In genomic region chr1:27886353-27886679, GRCh38 we compare ENCODE assay signal across 11 cellular contexts. TPM values are rescaled to one million over a fixed set of nuclear protein-coding genes. Genes with fewer than 3 reads are reported as not detected.
A peak's percentile ranks its signal among the peaks of the same experiment; 100 is the strongest.
DNase-seq lines count a peak whose midpoint lies in the region; ATAC-seq and TF ChIP-seq lines count a peak whose summit lies in the region.
"Had no signal": no experiment of that assay in that cellular context is flagged by ENCODE, and none has a peak within 500 bp of the region (broad histone marks: within the 10 kb centered on the region; RNA-seq: fewer than 3 reads in every experiment).

No MANE protein-coding gene starts in this region.

- H3K4me1 ChIP-seq in lower lobe of right lung (peaks cover 61% of the 10 kb centered on the region), suprapubic skin (peaks cover 4% of the 10 kb centered on the region)

- peak overlapping the region; percentile 6 for H3K4me3 ChIP-seq in lower lobe of right lung
- H3K4me3 ChIP-seq in suprapubic skin, result no peak overlapping the region

- H3K27me3 Mint-ChIP-seq in stimulated activated naive CD8-positive, alpha-beta T cell treated with anti-CD3 and anti-CD28 coated beads, Interleukin-15, Interleukin-2, amounts not matched to agents 100 ng/mL and 50 ng/mL, for 24 hours, result no peaks in the 10 kb centered on the region
- no peaks in the 10 kb centered on the region for H3K27me3 Mint-ChIP-seq in activated CD8-positive, alpha-beta T cell treated with anti-CD3 and anti-CD28 coated beads, Interleukin-2, amount 10 ng/mL, durations not matched to agents 7 days and 5 days (ENCODE audit: low read depth)
- H3K27me3 Mint-ChIP-seq in glutamatergic neuron (ENCODE audit: unreplicated experiment), result peaks cover 2% of the 10 kb centered on the region

- no peak for ATAC-seq in stimulated activated naive CD8-positive, alpha-beta T cell treated with anti-CD3 and anti-CD28 coated beads, Interleukin-15, Interleukin-2, amounts not matched to agents 100 U/mL and 50 U/mL, for 24 hours
- no peak for ATAC-seq in activated CD8-positive, alpha-beta T cell treated with anti-CD3 and anti-CD28 coated beads, Interleukin-2, amount 10 ng/mL, durations not matched to agents 7 days and 5 days
- ATAC-seq in lower lobe of right lung (no peak), HG03571 (IDR thresholded peaks at IDR 0.05; ENCODE audit: unreplicated experiment) (no peak)

- intact Hi-C loops in lower lobe of right lung (cut with DNase I), result no loop called here

- peaks cover 79% of the 10 kb centered on the region for H3K4me1 Mint-ChIP-seq in stimulated activated naive CD8-positive, alpha-beta T cell treated with anti-CD3 and anti-CD28 coated beads, Interleukin-15, Interleukin-2, amounts not matched to agents 100 ng/mL and 50 ng/mL, for 24 hours (ENCODE audit: low read depth)
- H3K4me1 Mint-ChIP-seq in activated CD8-positive, alpha-beta T cell treated with anti-CD3 and anti-CD28 coated beads, Interleukin-2, amount 10 ng/mL, durations not matched to agents 7 days and 5 days (ENCODE audit: low read depth), result peaks cover 69% of the 10 kb centered on the region
- no peaks in the 10 kb centered on the region for H3K4me1 Mint-ChIP-seq in glutamatergic neuron (ENCODE audit: low read depth, unreplicated experiment)

- peaks cover 81% of the 10 kb centered on the region for H3K36me3 ChIP-seq in lower lobe of right lung
- peaks cover 46% of the 10 kb centered on the region for H3K36me3 ChIP-seq in suprapubic skin

- CTCF ChIA-PET in activated CD8-positive, alpha-beta T cell treated with anti-CD3 and anti-CD28 coated beads, Interleukin-2, amount 10 ng/mL, durations not matched to agents 7 days and 5 days (lab: Charles Lee), result interaction anchor here (0.9 to 2.3 kb wide), 5 partner anchors 9 to 202 kb away, joined by 3 to 8 read pairs (median 4); partner anchors contain the start of gene EYA3

- H3K27ac ChIP-seq in lower lobe of right lung, result peak overlapping the region; percentile 75
- no peak overlapping the region for H3K27ac ChIP-seq in suprapubic skin

- H3K36me3 Mint-ChIP-seq in stimulated activated naive CD8-positive, alpha-beta T cell treated with anti-CD3 and anti-CD28 coated beads, Interleukin-15, Interleukin-2, amounts not matched to agents 100 ng/mL and 50 ng/mL, for 24 hours (ENCODE audit: low read depth), result peaks cover 77% of the 10 kb centered on the region
- H3K36me3 Mint-ChIP-seq in activated CD8-positive, alpha-beta T cell treated with anti-CD3 and anti-CD28 coated beads, Interleukin-2, amount 10 ng/mL, durations not matched to agents 7 days and 5 days (ENCODE audit: low read depth), result peaks cover 86% of the 10 kb centered on the region
- no peaks in the 10 kb centered on the region for H3K36me3 Mint-ChIP-seq in glutamatergic neuron (ENCODE audit: unreplicated experiment)

- TF ChIP-seq CTCF in lower lobe of right lung (IDR thresholded peaks at IDR 0.05) (no peak), suprapubic skin (IDR thresholded peaks at IDR 0.05) (no peak), glutamatergic neuron (IDR thresholded peaks at IDR 0.05; ENCODE audit: partially characterized antibody, unreplicated experiment) (no peak)

- POLR2A ChIA-PET in activated CD8-positive, alpha-beta T cell treated with anti-CD3 and anti-CD28 coated beads, Interleukin-2, amount 10 ng/mL, durations not matched to agents 7 days and 5 days (lab: Charles Lee), result interaction anchor here (0.7 to 1.6 kb wide), 4 partner anchors 11 to 202 kb away, joined by 3 to 6 read pairs (median 4); partner anchors contain the start of gene EYA3

- TF ChIP-seq EP300 in suprapubic skin (IDR thresholded peaks at IDR 0.05), result no peak

- no peaks in the 10 kb centered on the region for H3K27me3 ChIP-seq in lower lobe of right lung (ENCODE audit: low read depth)
- H3K27me3 ChIP-seq in suprapubic skin, result no peaks in the 10 kb centered on the region

- no peak for DNase-seq in stimulated activated naive CD8-positive, alpha-beta T cell treated with anti-CD3 and anti-CD28 coated beads, Interleukin-15, Interleukin-2, amounts not matched to agents 100 U/mL and 50 U/mL, for 24 hours
- DNase-seq in activated CD8-positive, alpha-beta T cell treated with anti-CD3 and anti-CD28 coated beads, Interleukin-2, amount 10 ng/mL, durations not matched to agents 7 days and 5 days, result no peak
- no peak for DNase-seq in lower lobe of right lung
- DNase-seq in suprapubic skin (ENCODE audit: low spot score in 2 of 2), result no peak
- no peak for DNase-seq in SHP77 (lab: John Stamatoyannopoulos, UW)
- no peak for DNase-seq in glutamatergic neuron
- DNase-seq: IMR-90; NCI-H2081 treated with DMSO at 0.1 percent for 48 hours; stimulated activated CD4-positive, alpha-beta T cell treated with anti-CD3 and anti-CD28 coated beads, Interleukin-2, amount 100 ng/mL, for 24 hours had no signal

- no peak for TF ChIP-seq POLR2A in suprapubic skin (IDR thresholded peaks at IDR 0.05)

- H3K9me3 Mint-ChIP-seq in stimulated activated naive CD8-positive, alpha-beta T cell treated with anti-CD3 and anti-CD28 coated beads, Interleukin-15, Interleukin-2, amounts not matched to agents 100 ng/mL and 50 ng/mL, for 24 hours, result no peaks in the 10 kb centered on the region
- no peaks in the 10 kb centered on the region for H3K9me3 Mint-ChIP-seq in activated CD8-positive, alpha-beta T cell treated with anti-CD3 and anti-CD28 coated beads, Interleukin-2, amount 10 ng/mL, durations not matched to agents 7 days and 5 days (ENCODE audit: insufficient read depth)
- no peaks in the 10 kb centered on the region for H3K9me3 Mint-ChIP-seq in glutamatergic neuron (ENCODE audit: unreplicated experiment)

- 78% methylated on average over 2 of the region's 2 CpGs for WGBS in suprapubic skin

- H3K9me3 ChIP-seq in lower lobe of right lung, result no peaks in the 10 kb centered on the region
- no peaks in the 10 kb centered on the region for H3K9me3 ChIP-seq in suprapubic skin

- H3K27ac Mint-ChIP-seq in stimulated activated naive CD8-positive, alpha-beta T cell treated with anti-CD3 and anti-CD28 coated beads, Interleukin-15, Interleukin-2, amounts not matched to agents 100 ng/mL and 50 ng/mL, for 24 hours, result peak overlapping the region; percentile 71
- H3K27ac Mint-ChIP-seq in activated CD8-positive, alpha-beta T cell treated with anti-CD3 and anti-CD28 coated beads, Interleukin-2, amount 10 ng/mL, durations not matched to agents 7 days and 5 days, result peak overlapping the region; percentile 90
- H3K27ac Mint-ChIP-seq in glutamatergic neuron (ENCODE audit: unreplicated experiment), result no peak overlapping the region

- no peak overlapping the region for H3K4me3 Mint-ChIP-seq in stimulated activated naive CD8-positive, alpha-beta T cell treated with anti-CD3 and anti-CD28 coated beads, Interleukin-15, Interleukin-2, amounts not matched to agents 100 ng/mL and 50 ng/mL, for 24 hours
- peak overlapping the region; percentile 73 for H3K4me3 Mint-ChIP-seq in activated CD8-positive, alpha-beta T cell treated with anti-CD3 and anti-CD28 coated beads, Interleukin-2, amount 10 ng/mL, durations not matched to agents 7 days and 5 days
- no peak overlapping the region for H3K4me3 Mint-ChIP-seq in glutamatergic neuron (ENCODE audit: unreplicated experiment)

RNA-seq across cellular contexts. Expression of gene THEMIS2, which starts 14.0 kb away (rescaled TPM):
- 10 to 100 TPM; 35.9 to 39.9 TPM for total RNA-seq in activated CD8-positive, alpha-beta T cell treated with anti-CD3 and anti-CD28 coated beads, Interleukin-2, amount 10 ng/mL, durations not matched to agents 7 days and 5 days
- total RNA-seq in lower lobe of right lung (161 TPM), suprapubic skin (10 to 100 TPM in 1 of 4 donors, 1 to 10 TPM in 3; 5.6 to 12.0 (median 7.9) TPM), glutamatergic neuron (ENCODE audit: unreplicated experiment) (4.6 TPM)

RNA-seq across cellular contexts. Expression of gene RPA2, which starts 28.1 kb away (rescaled TPM):
- 10 to 100 TPM; 79.0 to 81.0 TPM for total RNA-seq in activated CD8-positive, alpha-beta T cell treated with anti-CD3 and anti-CD28 coated beads, Interleukin-2, amount 10 ng/mL, durations not matched to agents 7 days and 5 days
- total RNA-seq in lower lobe of right lung, result 26.3 TPM
- total RNA-seq in suprapubic skin, result 10 to 100 TPM; 18.9 to 42.1 (median 22.2) TPM
- 22.6 TPM for total RNA-seq in glutamatergic neuron (ENCODE audit: unreplicated experiment)

RNA-seq across cellular contexts. Expression of gene SMPDL3B, which starts 48.5 kb away (rescaled TPM):
- under 1 TPM; 0.76 to 0.82 TPM for total RNA-seq in activated CD8-positive, alpha-beta T cell treated with anti-CD3 and anti-CD28 coated beads, Interleukin-2, amount 10 ng/mL, durations not matched to agents 7 days and 5 days
- total RNA-seq in lower lobe of right lung (15.4 TPM), suprapubic skin (1 to 10 TPM in 3 of 4 donors, under 1 TPM in 1; 0.48 to 3.2 (median 1.7) TPM), glutamatergic neuron (ENCODE audit: unreplicated experiment) (not detected)
- total RNA-seq: IMR-90 had no signal

RNA-seq across cellular contexts. Expression of gene PPP1R8, which starts 55.7 kb away (rescaled TPM):
- total RNA-seq in activated CD8-positive, alpha-beta T cell treated with anti-CD3 and anti-CD28 coated beads, Interleukin-2, amount 10 ng/mL, durations not matched to agents 7 days and 5 days, result 10 to 100 TPM; 61.4 to 66.6 TPM
- total RNA-seq in lower lobe of right lung (31.3 TPM), suprapubic skin (10 to 100 TPM; 32.5 to 43.5 (median 35.2) TPM), glutamatergic neuron (ENCODE audit: unreplicated experiment) (60.2 TPM)
